Comparison of ENCODE assay signal across 9 cellular contexts in genomic region chr10:22816298-22816653, GRCh38.
DNase-seq lines count a peak whose midpoint lies in the region; ATAC-seq, FAIRE-seq and TF ChIP-seq lines count a peak whose summit lies in the region.
"Had no signal": no experiment of that assay in that cellular context is flagged by ENCODE, and none has a peak within 500 bp of the region (broad histone marks: within the 10 kb centered on the region; RNA-seq: fewer than 3 reads in every experiment).

No MANE protein-coding gene starts in this region.

- TF ChIP-seq RAD21 in K562 (CRISPR knock-in tag; conservative IDR thresholded peaks at IDR 0.05 in 1 of 2, IDR thresholded peaks at IDR 0.05 in 1 of 2): no peak

- DNase-seq in ELR (ENCODE audit: low read depth): peak; percentile 98
- DNase-seq in LoVo (ENCODE audit: low spot score): peak; percentile 70
- DNase-seq in K562 (ENCODE audit: extremely low read depth in 1 of 4, low spot score in 3 of 4): peak in 2 of 4 experiments; percentile 31 to 50
- peak; percentile 74 for DNase-seq in non-pigmented ciliary epithelial cell (ENCODE audit: low read depth)
- DNase-seq in naive thymus-derived CD8-positive, alpha-beta T cell: no peak
- DNase-seq in NK-92 (lab: John Stamatoyannopoulos, UW; ENCODE audit: unreplicated experiment): no peak

- H3K4me1 ChIP-seq in K562 (replicated peaks in 1 of 2; ENCODE audit: control insufficient read depth in 2 of 2, insufficient read depth in 2 of 2, low read length in 2 of 2): peaks cover 8 to 11% of the 10 kb centered on the region in 2 experiments; a peak in 4 of 5 replicates

- TF ChIP-seq POLR2A in K562 (conservative IDR thresholded peaks at IDR 0.05): no peak

- no peaks in the 10 kb centered on the region for H3K79me2 ChIP-seq in K562 (ENCODE audit: control insufficient read depth, insufficient read depth, low read length)

- H3K4me3 ChIP-seq in K562: no peak overlapping the region

- TF ChIP-seq CTCF in K562 (IDR thresholded peaks at IDR 0.05 in 2 of 3, conservative IDR thresholded peaks at IDR 0.05 in 1 of 3; ENCODE audit: insufficient read depth in 2 of 3, low read depth in 1 of 3, low read length in 3 of 3): no peak

- H3K4me2 ChIP-seq in K562 (ENCODE audit: insufficient read depth, low read length): peak overlapping the region; percentile 38; the same call in 1 of the 2 replicates

- CTCF ChIA-PET in K562 (lab: Yijun Ruan, JAX; ENCODE audit: low intra/inter-chr PET ratio): no interaction called here

- no peaks in the 10 kb centered on the region; a peak in 1 of 5 replicates for H3K27me3 ChIP-seq in K562 (ENCODE audit: control insufficient read depth in 2 of 2, insufficient read depth in 2 of 2, low read length in 2 of 2)

- peak overlapping the region; percentile 34; the same call in 1 of the 2 replicates for H2AFZ ChIP-seq in K562 (ENCODE audit: low read depth, low read length)

- no peaks in the 10 kb centered on the region for H3K36me3 Mint-ChIP-seq in naive thymus-derived CD8-positive, alpha-beta T cell

- peak overlapping the region; percentile 74; the same call in 2 of the 3 replicates for H3K27ac ChIP-seq in K562 (ENCODE audit: extremely low read depth, low read depth, low read length)

- intact Hi-C loops in K562 (cut with micrococcal nuclease): loop anchor here (5.0 kb wide), 2 partner anchors 36 to 104 kb away; partner anchors contain the start of gene PIP4K2A

- in situ Hi-C loops in K562 (cut with MboI): no loop called here

- H4K20me1 ChIP-seq in K562 (replicated peaks; ENCODE audit: control insufficient read depth, insufficient read depth, low read length): no peaks in the 10 kb centered on the region

- H3K27me3 Mint-ChIP-seq in naive thymus-derived CD8-positive, alpha-beta T cell: no peaks in the 10 kb centered on the region

- peak overlapping the region in 1 of 2 experiments; percentile 3; a peak in 1 of 4 replicates for H3K9ac ChIP-seq in K562 (ENCODE audit: insufficient read depth in 1 of 2, low read depth in 2 of 2, low read length in 2 of 2)

- H3K36me3 ChIP-seq in K562 (ENCODE audit: control insufficient read depth, insufficient read depth, low read length): no peaks in the 10 kb centered on the region

- FAIRE-seq in K562 (lab: Jason Lieb, UNC): no peak

- peaks cover 0 to 6% (median 3%) of the 10 kb centered on the region in 4 donors for H3K4me1 Mint-ChIP-seq in naive thymus-derived CD8-positive, alpha-beta T cell

- WGBS in K562 (ENCODE audit: insufficient coverage, low coverage, missing lambda C conversion rate): 71% methylated on average over 4 of the region's 4 CpGs

- H3K9me3 Mint-ChIP-seq in naive thymus-derived CD8-positive, alpha-beta T cell: no peaks in the 10 kb centered on the region
- H3K9me3 Mint-ChIP-seq: T-helper 1 cell treated with Interleukin-12 subunit alpha and Interleukin-12 subunit beta and Interleukin-4 antibody, amounts not matched to agents 30 μg/mL and 1 μg/mL, for 36 hours had no signal

- no TSS peak for BruUV-seq in K562 (replicated peaks; lab: Mats Ljungman, UMichigan)

- TF ChIP-seq EP300 in K562 (IDR thresholded peaks at IDR 0.05; ENCODE audit: low read length): peak; percentile 29

- POLR2A ChIA-PET in K562 (lab: Yijun Ruan, JAX): interaction anchor here (0.6 to 0.7 kb wide), 2 partner anchors 231 to 341 kb away, joined by 3 read pairs; no protein-coding TSS in a partner anchor
- POLR2A ChIA-PET in naive thymus-derived CD8-positive, alpha-beta T cell (lab: Charles Lee): no interaction called here

- no peak overlapping the region for H3K4me3 Mint-ChIP-seq in naive thymus-derived CD8-positive, alpha-beta T cell
- H3K4me3 Mint-ChIP-seq: T-helper 1 cell treated with Interleukin-12 subunit alpha and Interleukin-12 subunit beta and Interleukin-4 antibody, amounts not matched to agents 30 μg/mL and 1 μg/mL, for 36 hours had no signal

- no peaks in the 10 kb centered on the region for H3K9me1 ChIP-seq in K562 (ENCODE audit: control insufficient read depth, insufficient read depth, low read length)

- ATAC-seq in K562 (peak; percentile 63), HG03108 (IDR thresholded peaks at IDR 0.05; ENCODE audit: unreplicated experiment) (no peak), HG03565 (IDR thresholded peaks at IDR 0.05; ENCODE audit: unreplicated experiment) (no peak)
- ATAC-seq in naive thymus-derived CD8-positive, alpha-beta T cell: no peak

- peak overlapping the region in 1 of 10 donors; percentile 5 for H3K27ac Mint-ChIP-seq in naive thymus-derived CD8-positive, alpha-beta T cell
- H3K27ac Mint-ChIP-seq: T-helper 1 cell treated with Interleukin-12 subunit alpha and Interleukin-12 subunit beta and Interleukin-4 antibody, amounts not matched to agents 30 μg/mL and 1 μg/mL, for 36 hours had no signal

- H3K9me3 ChIP-seq in K562 (replicated peaks; ENCODE audit: control insufficient read depth, insufficient read depth, low read depth, low read length): no peaks in the 10 kb centered on the region

TF ChIP-seq in K562, 482 proteins besides CTCF, POLR2A, EP300 and RAD21 (continues in another document):
- TF ChIP-seq ZNF140 (CRISPR knock-in tag; IDR thresholded peaks at IDR 0.05) (no peak), ZNF274 (IDR thresholded peaks at IDR 0.05; ENCODE audit: borderline replicate concordance, low read depth, low read length) (no peak), CEBPZ (IDR thresholded peaks at IDR 0.05; ENCODE audit: borderline replicate concordance, low read depth, low read length) (no peak), HDAC3 (IDR thresholded peaks at IDR 0.05; ENCODE audit: borderline replicate concordance, partially characterized antibody) (no peak), HLTF (IDR thresholded peaks at IDR 0.05) (no peak), MITF (IDR thresholded peaks at IDR 0.05) (no peak), CTBP1 (IDR thresholded peaks at IDR 0.05; ENCODE audit: borderline replicate concordance) (0 out of 2 replicates have a peak, but pooled peaks have one; percentile 23), STAT6 (CRISPR knock-in tag; IDR thresholded peaks at IDR 0.05) (no peak), XRCC5 (IDR thresholded peaks at IDR 0.05; ENCODE audit: low read depth, low read length) (no peak)

Comparison
In these comparisons a context has a peak if more than half of its experiments do, and no peak if none do; other contexts are left out.
1. DNase-seq: peak in ELR (single experiment), LoVo (single experiment) and non-pigmented ciliary epithelial cell (single experiment); none in naive thymus-derived CD8-positive, alpha-beta T cell (0 of 10) and NK-92 (single experiment).